Comparison of ENCODE assay signal across 1 cellular context in the genomic region with DNA sequence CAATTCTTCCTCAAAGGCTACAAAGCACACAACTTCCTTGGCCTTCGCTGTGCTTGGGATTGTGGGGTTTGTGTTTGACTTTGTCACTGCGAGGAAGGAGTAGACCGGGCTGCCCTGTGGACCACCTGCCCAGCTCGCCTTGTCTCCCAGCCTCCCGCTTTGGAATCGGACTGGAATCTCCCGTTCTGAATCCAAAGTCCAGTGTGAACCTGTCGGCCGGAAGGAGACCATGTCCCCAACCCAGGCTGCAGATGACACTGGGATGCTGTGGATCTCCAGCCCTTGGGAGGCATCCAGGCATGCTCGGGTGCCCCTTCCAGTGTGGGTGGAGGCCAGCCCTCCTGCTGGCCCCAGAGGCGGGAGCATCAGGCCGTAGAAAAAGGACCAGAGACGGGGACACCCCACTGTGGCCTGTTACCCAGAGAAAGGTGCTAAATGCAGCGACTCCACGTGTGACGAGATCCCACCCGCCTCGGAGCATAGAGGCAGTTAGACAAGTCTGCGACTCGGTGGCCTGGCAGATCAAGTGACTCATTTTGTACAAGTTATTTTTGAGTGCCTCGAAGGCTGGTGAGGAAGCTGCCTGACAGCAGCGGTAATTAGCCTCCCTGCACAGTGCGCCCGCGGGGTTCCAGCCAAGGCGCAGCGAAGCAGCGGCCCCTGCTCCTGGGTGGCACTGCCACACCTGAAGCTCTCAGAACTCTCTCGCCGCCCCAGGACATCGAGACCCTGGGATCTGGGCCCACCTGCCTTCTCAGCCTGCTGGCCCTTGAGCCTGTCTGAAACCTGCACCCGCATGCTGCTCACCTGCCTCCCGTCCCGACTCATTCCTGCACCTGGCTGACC.
TF ChIP-seq lines count a peak whose summit lies in the region.

No MANE protein-coding gene starts in this region.

TF ChIP-seq in HepG2, 621 proteins besides CTCF, POLR2A, EP300 and RAD21 (continued from another document and continues in another):
- 0 out of 2 replicates have a peak, but pooled peaks have one; percentile 49 for TF ChIP-seq PRDM15 (CRISPR knock-in tag; IDR thresholded peaks at IDR 0.05)
- peak; percentile 19; the same call in 1 of the 2 replicates for TF ChIP-seq HIC2 (CRISPR knock-in tag; IDR thresholded peaks at IDR 0.05; ENCODE audit: low read depth)
- no peak for TF ChIP-seq ZBTB3 (CRISPR knock-in tag; IDR thresholded peaks at IDR 0.05; ENCODE audit: borderline replicate concordance, low read depth)
- TF ChIP-seq, protein P1, sequence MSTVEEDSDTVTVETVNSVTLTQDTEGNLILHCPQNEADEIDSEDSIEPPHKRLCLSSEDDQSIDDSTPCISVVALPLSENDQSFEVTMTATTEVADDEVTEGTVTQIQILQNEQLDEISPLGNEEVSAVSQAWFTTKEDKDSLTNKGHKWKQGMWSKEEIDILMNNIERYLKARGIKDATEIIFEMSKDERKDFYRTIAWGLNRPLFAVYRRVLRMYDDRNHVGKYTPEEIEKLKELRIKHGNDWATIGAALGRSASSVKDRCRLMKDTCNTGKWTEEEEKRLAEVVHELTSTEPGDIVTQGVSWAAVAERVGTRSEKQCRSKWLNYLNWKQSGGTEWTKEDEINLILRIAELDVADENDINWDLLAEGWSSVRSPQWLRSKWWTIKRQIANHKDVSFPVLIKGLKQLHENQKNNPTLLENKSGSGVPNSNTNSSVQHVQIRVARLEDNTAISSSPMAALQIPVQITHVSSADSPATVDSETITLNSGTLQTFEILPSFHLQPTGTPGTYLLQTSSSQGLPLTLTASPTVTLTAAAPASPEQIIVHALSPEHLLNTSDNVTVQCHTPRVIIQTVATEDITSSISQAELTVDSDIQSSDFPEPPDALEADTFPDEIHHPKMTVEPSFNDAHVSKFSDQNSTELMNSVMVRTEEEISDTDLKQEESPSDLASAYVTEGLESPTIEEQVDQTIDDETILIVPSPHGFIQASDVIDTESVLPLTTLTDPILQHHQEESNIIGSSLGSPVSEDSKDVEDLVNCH (CRISPR knock-in tag; IDR thresholded peaks at IDR 0.05) = no peak
- TF ChIP-seq AGO2 (optimal IDR thresholded peaks at IDR 0.05; ENCODE audit: low read depth, low read length) = peak; percentile 18
- 0 out of 2 replicates have a peak, but pooled peaks have one; percentile 17 for TF ChIP-seq ZNF605 (CRISPR knock-in tag; IDR thresholded peaks at IDR 0.05)
- TF ChIP-seq, protein P2, sequence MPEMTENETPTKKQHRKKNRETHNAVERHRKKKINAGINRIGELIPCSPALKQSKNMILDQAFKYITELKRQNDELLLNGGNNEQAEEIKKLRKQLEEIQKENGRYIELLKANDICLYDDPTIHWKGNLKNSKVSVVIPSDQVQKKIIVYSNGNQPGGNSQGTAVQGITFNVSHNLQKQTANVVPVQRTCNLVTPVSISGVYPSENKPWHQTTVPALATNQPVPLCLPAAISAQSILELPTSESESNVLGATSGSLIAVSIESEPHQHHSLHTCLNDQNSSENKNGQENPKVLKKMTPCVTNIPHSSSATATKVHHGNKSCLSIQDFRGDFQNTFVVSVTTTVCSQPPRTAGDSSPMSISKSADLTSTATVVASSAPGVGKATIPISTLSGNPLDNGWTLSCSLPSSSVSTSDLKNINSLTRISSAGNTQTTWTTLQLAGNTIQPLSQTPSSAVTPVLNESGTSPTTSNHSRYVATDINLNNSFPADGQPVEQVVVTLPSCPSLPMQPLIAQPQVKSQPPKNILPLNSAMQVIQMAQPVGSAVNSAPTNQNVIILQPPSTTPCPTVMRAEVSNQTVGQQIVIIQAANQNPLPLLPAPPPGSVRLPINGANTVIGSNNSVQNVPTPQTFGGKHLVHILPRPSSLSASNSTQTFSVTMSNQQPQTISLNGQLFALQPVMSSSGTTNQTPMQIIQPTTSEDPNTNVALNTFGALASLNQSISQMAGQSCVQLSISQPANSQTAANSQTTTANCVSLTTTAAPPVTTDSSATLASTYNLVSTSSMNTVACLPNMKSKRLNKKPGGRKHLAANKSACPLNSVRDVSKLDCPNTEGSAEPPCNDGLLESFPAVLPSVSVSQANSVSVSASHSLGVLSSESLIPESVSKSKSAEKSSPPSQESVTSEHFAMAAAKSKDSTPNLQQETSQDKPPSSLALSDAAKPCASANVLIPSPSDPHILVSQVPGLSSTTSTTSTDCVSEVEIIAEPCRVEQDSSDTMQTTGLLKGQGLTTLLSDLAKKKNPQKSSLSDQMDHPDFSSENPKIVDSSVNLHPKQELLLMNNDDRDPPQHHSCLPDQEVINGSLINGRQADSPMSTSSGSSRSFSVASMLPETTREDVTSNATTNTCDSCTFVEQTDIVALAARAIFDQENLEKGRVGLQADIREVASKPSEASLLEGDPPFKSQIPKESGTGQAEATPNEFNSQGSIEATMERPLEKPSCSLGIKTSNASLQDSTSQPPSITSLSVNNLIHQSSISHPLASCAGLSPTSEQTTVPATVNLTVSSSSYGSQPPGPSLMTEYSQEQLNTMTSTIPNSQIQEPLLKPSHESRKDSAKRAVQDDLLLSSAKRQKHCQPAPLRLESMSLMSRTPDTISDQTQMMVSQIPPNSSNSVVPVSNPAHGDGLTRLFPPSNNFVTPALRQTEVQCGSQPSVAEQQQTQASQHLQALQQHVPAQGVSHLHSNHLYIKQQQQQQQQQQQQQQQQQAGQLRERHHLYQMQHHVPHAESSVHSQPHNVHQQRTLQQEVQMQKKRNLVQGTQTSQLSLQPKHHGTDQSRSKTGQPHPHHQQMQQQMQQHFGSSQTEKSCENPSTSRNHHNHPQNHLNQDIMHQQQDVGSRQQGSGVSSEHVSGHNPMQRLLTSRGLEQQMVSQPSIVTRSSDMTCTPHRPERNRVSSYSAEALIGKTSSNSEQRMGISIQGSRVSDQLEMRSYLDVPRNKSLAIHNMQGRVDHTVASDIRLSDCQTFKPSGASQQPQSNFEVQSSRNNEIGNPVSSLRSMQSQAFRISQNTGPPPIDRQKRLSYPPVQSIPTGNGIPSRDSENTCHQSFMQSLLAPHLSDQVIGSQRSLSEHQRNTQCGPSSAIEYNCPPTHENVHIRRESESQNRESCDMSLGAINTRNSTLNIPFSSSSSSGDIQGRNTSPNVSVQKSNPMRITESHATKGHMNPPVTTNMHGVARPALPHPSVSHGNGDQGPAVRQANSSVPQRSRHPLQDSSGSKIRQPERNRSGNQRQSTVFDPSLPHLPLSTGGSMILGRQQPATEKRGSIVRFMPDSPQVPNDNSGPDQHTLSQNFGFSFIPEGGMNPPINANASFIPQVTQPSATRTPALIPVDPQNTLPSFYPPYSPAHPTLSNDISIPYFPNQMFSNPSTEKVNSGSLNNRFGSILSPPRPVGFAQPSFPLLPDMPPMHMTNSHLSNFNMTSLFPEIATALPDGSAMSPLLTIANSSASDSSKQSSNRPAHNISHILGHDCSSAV (CRISPR knock-in tag; IDR thresholded peaks at IDR 0.05; ENCODE audit: borderline replicate concordance) = no peak
- TF ChIP-seq, protein P3, sequence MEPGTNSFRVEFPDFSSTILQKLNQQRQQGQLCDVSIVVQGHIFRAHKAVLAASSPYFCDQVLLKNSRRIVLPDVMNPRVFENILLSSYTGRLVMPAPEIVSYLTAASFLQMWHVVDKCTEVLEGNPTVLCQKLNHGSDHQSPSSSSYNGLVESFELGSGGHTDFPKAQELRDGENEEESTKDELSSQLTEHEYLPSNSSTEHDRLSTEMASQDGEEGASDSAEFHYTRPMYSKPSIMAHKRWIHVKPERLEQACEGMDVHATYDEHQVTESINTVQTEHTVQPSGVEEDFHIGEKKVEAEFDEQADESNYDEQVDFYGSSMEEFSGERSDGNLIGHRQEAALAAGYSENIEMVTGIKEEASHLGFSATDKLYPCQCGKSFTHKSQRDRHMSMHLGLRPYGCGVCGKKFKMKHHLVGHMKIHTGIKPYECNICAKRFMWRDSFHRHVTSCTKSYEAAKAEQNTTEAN (CRISPR knock-in tag; conservative IDR thresholded peaks at IDR 0.05) = peak; percentile 76; the same call in 1 of the 2 replicates
- 0 out of 2 replicates have a peak, but pooled peaks have one; percentile 58 for TF ChIP-seq MEIS2 (CRISPR knock-in tag; IDR thresholded peaks at IDR 0.05)
- TF ChIP-seq FOXP4 (CRISPR knock-in tag; IDR thresholded peaks at IDR 0.05) = peak; percentile 51; the same call in 1 of the 2 replicates
- TF ChIP-seq, protein P4, sequence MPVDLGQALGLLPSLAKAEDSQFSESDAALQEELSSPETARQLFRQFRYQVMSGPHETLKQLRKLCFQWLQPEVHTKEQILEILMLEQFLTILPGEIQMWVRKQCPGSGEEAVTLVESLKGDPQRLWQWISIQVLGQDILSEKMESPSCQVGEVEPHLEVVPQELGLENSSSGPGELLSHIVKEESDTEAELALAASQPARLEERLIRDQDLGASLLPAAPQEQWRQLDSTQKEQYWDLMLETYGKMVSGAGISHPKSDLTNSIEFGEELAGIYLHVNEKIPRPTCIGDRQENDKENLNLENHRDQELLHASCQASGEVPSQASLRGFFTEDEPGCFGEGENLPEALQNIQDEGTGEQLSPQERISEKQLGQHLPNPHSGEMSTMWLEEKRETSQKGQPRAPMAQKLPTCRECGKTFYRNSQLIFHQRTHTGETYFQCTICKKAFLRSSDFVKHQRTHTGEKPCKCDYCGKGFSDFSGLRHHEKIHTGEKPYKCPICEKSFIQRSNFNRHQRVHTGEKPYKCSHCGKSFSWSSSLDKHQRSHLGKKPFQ (CRISPR knock-in tag; IDR thresholded peaks at IDR 0.05; ENCODE audit: insufficient replicate concordance) = peak; percentile 96
- TF ChIP-seq PHF20 (CRISPR knock-in tag; IDR thresholded peaks at IDR 0.05) = no peak
- TF ChIP-seq THYN1 (CRISPR knock-in tag; IDR thresholded peaks at IDR 0.05; ENCODE audit: borderline replicate concordance, low read depth) = no peak
- peak; percentile 74 for TF ChIP-seq ZNF772 (CRISPR knock-in tag; IDR thresholded peaks at IDR 0.05)
- TF ChIP-seq GATAD1 (CRISPR knock-in tag; IDR thresholded peaks at IDR 0.05) = 0 out of 2 replicates have a peak, but pooled peaks have one; percentile 15
- TF ChIP-seq REPIN1 (CRISPR knock-in tag; IDR thresholded peaks at IDR 0.05; ENCODE audit: borderline replicate concordance, low read depth) = no peak
- TF ChIP-seq HINFP (CRISPR knock-in tag; IDR thresholded peaks at IDR 0.05; ENCODE audit: low read depth) = no peak
